3 cellular contexts compared by ENCODE assay signal in genomic region chr3:184121031-184121430, GRCh38. TPM values are rescaled to one million over a fixed set of nuclear protein-coding genes. Genes with fewer than 3 reads are reported as not detected.
"Had no signal": no experiment of that assay in that cellular context is flagged by ENCODE, and none has a peak within 500 bp of the region (broad histone marks: within the 10 kb centered on the region; RNA-seq: fewer than 3 reads in every experiment).

No MANE protein-coding gene starts in this region.

RNA-seq across cellular contexts. Expression of gene HTR3E, which starts 24.2 kb away (rescaled TPM):
- polyA plus RNA-seq: adipose tissue, adrenal gland, aorta had no signal
